ENCODE assay signal across 9 cellular contexts in the genomic region with DNA sequence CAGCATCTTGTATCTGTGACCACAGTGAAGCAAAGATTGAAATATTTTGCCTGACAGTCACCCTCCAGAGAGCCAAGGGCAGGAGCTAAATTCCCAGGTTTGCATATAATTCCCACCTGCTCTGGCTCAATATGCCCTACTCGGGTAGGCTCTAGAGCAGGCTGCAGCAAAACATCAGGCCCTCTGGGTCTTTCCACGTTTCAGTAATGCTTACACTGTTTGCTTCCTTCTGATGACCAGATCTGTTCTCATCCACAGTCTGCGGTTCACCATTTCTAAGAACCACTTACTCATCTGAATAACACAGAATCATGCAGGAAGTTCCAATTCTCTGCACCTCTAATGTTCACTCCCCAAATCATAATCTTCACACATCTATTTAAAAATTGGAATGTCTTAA.
DNase-seq lines count a peak whose midpoint lies in the region; ATAC-seq, FAIRE-seq and TF ChIP-seq lines count a peak whose summit lies in the region.
"Had no signal": no experiment of that assay in that cellular context is flagged by ENCODE, and none has a peak within 500 bp of the region (broad histone marks: within the 10 kb centered on the region; RNA-seq: fewer than 3 reads in every experiment).

No MANE protein-coding gene starts in this region.

- H3K27me3 ChIP-seq in left lung (no peaks in the 10 kb centered on the region), ovary (no peaks in the 10 kb centered on the region)

- peaks cover 2% of the 10 kb centered on the region for H3K9me3 Mint-ChIP-seq in activated CD8-positive, alpha-beta memory T cell treated with anti-CD3 and anti-CD28 coated beads, Interleukin-2, amount 10 ng/mL, durations not matched to agents 7 days and 5 days (ENCODE audit: low read depth)

- H3K27ac Mint-ChIP-seq in activated CD8-positive, alpha-beta memory T cell treated with anti-CD3 and anti-CD28 coated beads, Interleukin-2, amount 10 ng/mL, durations not matched to agents 7 days and 5 days, result peak overlapping the region; percentile 69

- CTCF ChIA-PET in activated CD8-positive, alpha-beta memory T cell treated with anti-CD3 and anti-CD28 coated beads, Interleukin-2, amount 10 ng/mL, durations not matched to agents 7 days and 5 days (lab: Charles Lee), result no interaction called here

- no peak for FAIRE-seq in GM12892 (lab: Jason Lieb, UNC)
- FAIRE-seq: G401.6 had no signal

- intact Hi-C loops in left lung (cut with DNase I), result no loop called here
- intact Hi-C loops in ovary (cut with DNase I), result no loop called here

- H3K36me3 ChIP-seq in left lung (no peaks in the 10 kb centered on the region), ovary (no peaks in the 10 kb centered on the region)

- ATAC-seq in GM19395 (IDR thresholded peaks at IDR 0.05; ENCODE audit: unreplicated experiment) (peak; percentile 98), HG03439 (IDR thresholded peaks at IDR 0.05; ENCODE audit: unreplicated experiment) (peak; percentile 86), left lung (peak; percentile 68)
- ATAC-seq in activated CD8-positive, alpha-beta memory T cell treated with anti-CD3 and anti-CD28 coated beads, Interleukin-2, amount 10 ng/mL, durations not matched to agents 7 days and 5 days, result peak; percentile 100

- H3K9me3 ChIP-seq in left lung (no peaks in the 10 kb centered on the region), ovary (no peaks in the 10 kb centered on the region)

- WGBS in ovary, 3 donors, result 83 to 86% (median 86%) methylated on average over 3 of the region's 3 CpGs

- H3K36me3 Mint-ChIP-seq in activated CD8-positive, alpha-beta memory T cell treated with anti-CD3 and anti-CD28 coated beads, Interleukin-2, amount 10 ng/mL, durations not matched to agents 7 days and 5 days, result peaks cover 22% of the 10 kb centered on the region

- H3K4me1 ChIP-seq in left lung (peaks cover 0 to 39% of the 10 kb centered on the region in 2 donors), ovary (ENCODE audit: insufficient read depth) (peaks cover 1% of the 10 kb centered on the region)

- TF ChIP-seq EP300 in ovary (IDR thresholded peaks at IDR 0.05), result no peak

- TF ChIP-seq CTCF in 22Rv1 (IDR thresholded peaks at IDR 0.05), result no peak
- no peak for TF ChIP-seq CTCF in left lung (IDR thresholded peaks at IDR 0.05)
- TF ChIP-seq CTCF in ovary (IDR thresholded peaks at IDR 0.05), result no peak

- TF ChIP-seq POLR2A in ovary (IDR thresholded peaks at IDR 0.05), result no peak
- TF ChIP-seq POLR2A in GM12892 (IDR thresholded peaks at IDR 0.05; ENCODE audit: low read depth, low read length), result no peak

- DNase-seq in activated CD8-positive, alpha-beta memory T cell treated with anti-CD3 and anti-CD28 coated beads, Interleukin-2, amount 10 ng/mL, durations not matched to agents 7 days and 5 days, result peak; percentile 81
- DNase-seq in left lung (no peak), ovary (no peak), GM12892 (ENCODE audit: insufficient read length) (no peak), NCI-H128 (lab: John Stamatoyannopoulos, UW; ENCODE audit: unreplicated experiment) (no peak)

- H3K4me3 ChIP-seq in left lung, result no peak overlapping the region
- no peak overlapping the region for H3K4me3 ChIP-seq in ovary

- H3K27ac ChIP-seq in 22Rv1, result peak overlapping the region; percentile 97
- H3K27ac ChIP-seq in left lung, result peak overlapping the region; percentile 7 to 20
- H3K27ac ChIP-seq in ovary, result no peak overlapping the region

- H3K4me3 Mint-ChIP-seq in activated CD8-positive, alpha-beta memory T cell treated with anti-CD3 and anti-CD28 coated beads, Interleukin-2, amount 10 ng/mL, durations not matched to agents 7 days and 5 days, result peak overlapping the region; percentile 28

- peaks cover 34% of the 10 kb centered on the region for H3K4me1 Mint-ChIP-seq in activated CD8-positive, alpha-beta memory T cell treated with anti-CD3 and anti-CD28 coated beads, Interleukin-2, amount 10 ng/mL, durations not matched to agents 7 days and 5 days

- no peaks in the 10 kb centered on the region for H3K27me3 Mint-ChIP-seq in activated CD8-positive, alpha-beta memory T cell treated with anti-CD3 and anti-CD28 coated beads, Interleukin-2, amount 10 ng/mL, durations not matched to agents 7 days and 5 days

Comparison
In these comparisons a context has a peak if more than half of its experiments do, and no peak if none do; other contexts are left out.
1. H3K27ac ChIP-seq: peak in 22Rv1 (single experiment) and left lung (2 of 2); none in ovary (0 of 2).
2. Peak in every context shown above with its lines, with median percentiles within 50 percentile points of each other: ATAC-seq.